11 cellular contexts compared by ENCODE assay signal in the genomic region with DNA sequence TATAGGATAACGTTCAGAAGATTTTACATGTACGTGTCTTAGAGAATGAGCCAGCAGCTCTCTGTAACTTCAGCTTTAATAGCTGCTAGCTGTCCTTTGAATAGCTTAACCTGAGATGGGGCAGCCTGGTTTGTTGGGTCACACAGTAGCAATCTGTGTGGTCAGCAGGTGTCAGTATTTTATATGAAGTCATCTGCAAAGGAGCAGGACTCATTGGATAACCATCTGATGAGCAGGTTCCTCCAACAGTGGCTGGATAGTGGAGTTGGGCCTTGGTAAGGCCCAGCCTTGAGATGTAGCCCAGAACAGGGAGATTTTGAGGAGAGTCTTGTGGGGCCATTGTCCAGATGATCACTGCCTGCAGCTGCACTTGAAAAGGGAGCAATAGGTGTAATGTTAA. TPM values are rescaled to one million over a fixed set of nuclear protein-coding genes. Genes with fewer than 3 reads are reported as not detected.
DNase-seq lines count a peak whose midpoint lies in the region; ATAC-seq, FAIRE-seq and TF ChIP-seq lines count a peak whose summit lies in the region.
"Had no signal": no experiment of that assay in that cellular context is flagged by ENCODE, and none has a peak within 500 bp of the region (broad histone marks: within the 10 kb centered on the region; RNA-seq: fewer than 3 reads in every experiment).

No MANE protein-coding gene starts in this region.

- ATAC-seq in GM12878, result peak; percentile 28; the same call in 2 of the 3 replicates

- intact Hi-C loops in GM12878 (cut with micrococcal nuclease; ENCODE audit: unreplicated experiment) (no loop called here), thyroid gland (cut with DNase I) (no loop called here)

- no peak for TF ChIP-seq EP300 in GM12878 (IDR thresholded peaks at IDR 0.05; ENCODE audit: borderline replicate concordance in 1 of 2, control insufficient read depth in 1 of 2, low read depth in 2 of 2, low read length in 2 of 2)

- H4K20me1 ChIP-seq in GM12878 (ENCODE audit: control insufficient read depth, insufficient read depth), result no peaks in the 10 kb centered on the region

- H3K27me3 ChIP-seq in GM12878 (replicated peaks in 1 of 2; ENCODE audit: control insufficient read depth in 2 of 2, insufficient read depth in 2 of 2, low read length in 1 of 2) (no peaks in the 10 kb centered on the region), parathyroid adenoma (ENCODE audit: control insufficient read depth, insufficient read depth, low read length) (no peaks in the 10 kb centered on the region), thyroid gland (no peaks in the 10 kb centered on the region)

- TF ChIP-seq POLR2A in GM12878 (IDR thresholded peaks at IDR 0.05; ENCODE audit: low read depth, low read length) (no peak), thyroid gland (IDR thresholded peaks at IDR 0.05) (no peak)

- H3K4me2 ChIP-seq in GM12878 (ENCODE audit: control insufficient read depth, insufficient read depth) (no peak overlapping the region), parathyroid adenoma (ENCODE audit: low read length) (no peak overlapping the region)

- RAD21 ChIA-PET in GM12878 (lab: Charles Lee; ENCODE audit: unreplicated experiment), result interaction anchor here (0.9 kb wide), 1 partner anchor 266 kb away, joined by 4 read pairs; a partner anchor contains a TSS

- no peak overlapping the region for H2AFZ ChIP-seq in GM12878 (ENCODE audit: control insufficient read depth, low read depth, low read length)
- no peak overlapping the region for H2AFZ ChIP-seq in parathyroid adenoma

- TF ChIP-seq RAD21 in GM12878 (IDR thresholded peaks at IDR 0.05; ENCODE audit: insufficient read depth, low read depth, low read length), result no peak

- SMC1A ChIA-PET in GM12878 (lab: Charles Lee; ENCODE audit: uncharacterized antibody, unreplicated experiment), result no interaction called here

- no peak overlapping the region for H3K4me3 ChIP-seq in GM12878
- H3K4me3 ChIP-seq in parathyroid adenoma (ENCODE audit: low read depth, low read length), result no peak overlapping the region
- H3K4me3 ChIP-seq in thyroid gland (replicated peaks in 1 of 3), result no peak overlapping the region

- no TSS peak for BruUV-seq in GM12878 (replicated peaks; lab: Mats Ljungman, UMichigan)

- 50% methylated on average over 2 of the region's 2 CpGs for WGBS in GM12878 (ENCODE audit: insufficient coverage, insufficient replicate concordance, low lambda C conversion rate, missing lambda C conversion rate)
- 88 to 89% methylated on average over 2 of the region's 2 CpGs for WGBS in thyroid gland, 2 donors

- H3K9me3 ChIP-seq in GM12878 (replicated peaks; ENCODE audit: control insufficient read depth, insufficient read depth, low read length), result no peaks in the 10 kb centered on the region; the same call in 2 of the 3 replicates
- H3K9me3 ChIP-seq in parathyroid adenoma (ENCODE audit: control insufficient read depth, low read length), result no peaks in the 10 kb centered on the region
- no peaks in the 10 kb centered on the region for H3K9me3 ChIP-seq in thyroid gland

- POLR2A ChIA-PET in GM12878 (lab: Charles Lee), result no interaction called here

- peaks cover 11% of the 10 kb centered on the region for H3K4me1 ChIP-seq in GM12878 (ENCODE audit: control insufficient read depth, insufficient read depth, low read length)
- no peaks in the 10 kb centered on the region for H3K4me1 ChIP-seq in parathyroid adenoma
- peaks cover 0 to 3% of the 10 kb centered on the region in 2 donors for H3K4me1 ChIP-seq in thyroid gland

- DNase-seq in HuH-7 (ENCODE audit: low spot score), result peak; percentile 70
- DNase-seq in GM12878 (ENCODE audit: low read depth, low spot score), result no peak
- DNase-seq in cerebellar nuclear complex (lab: John Stamatoyannopoulos, UW), result no peak
- DNase-seq in thyroid gland, result no peak
- DNase-seq in activated T-cell treated with anti-CD3 and anti-CD28 coated beads, Interleukin-2, amount 50 U/mL, for 1 hour, result no peak
- DNase-seq: activated CD8-positive, alpha-beta memory T cell treated with anti-CD3 and anti-CD28 coated beads, Interleukin-2, amount 50 U/mL, for 4 hours; effector CD4-positive, alpha-beta T cell; stimulated activated CD4-positive, alpha-beta T cell treated with anti-CD3 and anti-CD28 coated beads, Interleukin-4, amount 100 ng/mL, for 24 hours had no signal

- H3K36me3 ChIP-seq in GM12878 (ENCODE audit: control insufficient read depth in 2 of 2, insufficient read depth in 2 of 2, low read length in 1 of 2), result no peaks in the 10 kb centered on the region
- H3K36me3 ChIP-seq in parathyroid adenoma (ENCODE audit: control insufficient read depth, insufficient read depth, low read length), result no peaks in the 10 kb centered on the region
- H3K36me3 ChIP-seq in thyroid gland, result no peaks in the 10 kb centered on the region

- CTCF ChIA-PET in GM12878 (lab: Yijun Ruan, JAX), result interaction anchor here (1.0 to 2.4 kb wide), 3 partner anchors 54 to 266 kb away, joined by 4 to 11 read pairs (median 5); a partner anchor contains a TSS

- H3K9ac ChIP-seq in GM12878 (ENCODE audit: control insufficient read depth, insufficient read depth, low read length) (no peak overlapping the region), parathyroid adenoma (no peak overlapping the region)

- TF ChIP-seq CTCF in GM12878 (IDR thresholded peaks at IDR 0.05 in 2 of 3, conservative IDR thresholded peaks at IDR 0.05 in 1 of 3; ENCODE audit: control insufficient read depth in 2 of 3, extremely low read depth in 1 of 3, insufficient read depth in 1 of 3, low read depth in 3 of 3, low read length in 3 of 3), result no peak
- TF ChIP-seq CTCF in parathyroid adenoma (IDR thresholded peaks at IDR 0.05), result peak; percentile 10
- TF ChIP-seq CTCF in thyroid gland (IDR thresholded peaks at IDR 0.05), result no peak

- H3K79me2 ChIP-seq in GM12878 (ENCODE audit: control insufficient read depth, insufficient read depth, low read length) (no peaks in the 10 kb centered on the region), parathyroid adenoma (no peaks in the 10 kb centered on the region)

- in situ Hi-C loops in GM12878 (cut with MboI), result no loop called here

- FAIRE-seq in GM12878 (lab: Jason Lieb, UNC), result no peak

- H3K27ac ChIP-seq in GM12878 (ENCODE audit: control insufficient read depth, insufficient read depth) (no peak overlapping the region), parathyroid adenoma (no peak overlapping the region), thyroid gland (no peak overlapping the region)
- H3K27ac ChIP-seq: RWPE1 had no signal

RNA-seq across cellular contexts. Expression of a gene that starts 6.4 kb away (rescaled TPM):
- total RNA-seq in GM12878 (2013; cell fraction: nucleolus; rRNA removed), result 1.5 and 2.6 TPM in 2 replicates
- total RNA-seq in GM12878 (2014; rRNA removed), result 0.28 TPM in 1 of 2 replicates, not detected in the other
- total RNA-seq in GM12878 (2014; rRNA removed; fragmentation: Illumina TruSeq; extraction: Trizol), result 0.13 and 0.18 TPM in 2 replicates
- total RNA-seq in GM12878 (2021), result 0.26 and 0.40 TPM in 2 replicates
- 1.1 TPM for polyA plus RNA-seq in GM12878 (2011; ENCODE audit: low read depth)
- polyA plus RNA-seq in GM12878 (2011; rRNA removed), result 0.10 and 0.23 TPM in 2 replicates
- 0.09 and 0.15 TPM in 2 replicates for polyA plus RNA-seq in GM12878 (2011; cell fraction: cytosol; rRNA removed)
- polyA plus RNA-seq in GM12878 (2011; cell fraction: nucleus; rRNA removed), result 0.16 and 0.28 TPM in 2 replicates
- polyA plus RNA-seq in GM12878 (2012), result 1.0 and 1.2 TPM in 2 replicates
- polyA plus RNA-seq in GM12878 (2014; fragmentation: Illumina TruSeq; extraction: Trizol), result 0.34 and 0.92 TPM in 2 replicates
- under 1 TPM; 0.24 to 0.32 TPM for polyA plus RNA-seq in GM12878 (2014; fragmentation: Nextera tagmentation; extraction: Ambion mirVana)
- 0.19 and 0.27 TPM in 2 replicates for polyA plus RNA-seq in GM12878 (2014; rRNA removed)
- polyA plus RNA-seq in GM12878 (2016; fragmentation: Nextera tagmentation; extraction: Ambion mirVana), result under 1 TPM in 1 of 2 experiments, not detected in 1; 0.37 TPM
- polyA minus RNA-seq in GM12878 (2011; rRNA and poly(A)+ RNA removed), result 0.15 and 0.36 TPM in 2 replicates
- polyA minus RNA-seq in GM12878 (2011; cell fraction: cytosol; rRNA and poly(A)+ RNA removed), result not detected in 2 replicates
- 0.24 and 1.2 TPM in 2 replicates for polyA minus RNA-seq in GM12878 (2011; cell fraction: nucleus; rRNA and poly(A)+ RNA removed)
- total RNA-seq in thyroid gland, result 1 to 10 TPM; 2.8 to 5.4 (median 3.0) TPM
- total RNA-seq: H4 had no signal

RNA-seq across cellular contexts. Expression of a gene that starts 22.3 kb away (rescaled TPM):
- total RNA-seq in GM12878 (2013; cell fraction: nucleolus; rRNA removed), result not detected in 2 replicates
- total RNA-seq in GM12878 (2014; rRNA removed) (not detected in 2 replicates), GM12878 (2014; rRNA removed; fragmentation: Illumina TruSeq; extraction: Trizol) (not detected in 2 replicates), GM12878 (2021) (not detected in 2 replicates), thyroid gland (100 to 1,000 TPM in 3 of 4 donors, 10 to 100 TPM in 1; 61.1 to 162 (median 132) TPM)
- 4.7 TPM for polyA plus RNA-seq in GM12878 (2011; ENCODE audit: low read depth)
- polyA plus RNA-seq in GM12878 (2011; rRNA removed) (not detected in 2 replicates), GM12878 (2014; fragmentation: Illumina TruSeq; extraction: Trizol) (not detected in 2 replicates), GM12878 (2014; fragmentation: Nextera tagmentation; extraction: Ambion mirVana) (not detected), GM12878 (2014; rRNA removed) (not detected in 2 replicates), GM12878 (2016; fragmentation: Nextera tagmentation; extraction: Ambion mirVana) (not detected)
- polyA plus RNA-seq in GM12878 (2011; cell fraction: cytosol; rRNA removed), result not detected in 2 replicates
- polyA plus RNA-seq in GM12878 (2011; cell fraction: nucleus; rRNA removed), result not detected in 2 replicates
- 3.0 and 5.6 TPM in 2 replicates for polyA plus RNA-seq in GM12878 (2012)
- not detected in 2 replicates for polyA minus RNA-seq in GM12878 (2011; rRNA and poly(A)+ RNA removed)
- polyA minus RNA-seq in GM12878 (2011; cell fraction: cytosol; rRNA and poly(A)+ RNA removed), result 2.0 TPM in 1 of 2 replicates, not detected in the other
- 0.29 TPM in 1 of 2 replicates, not detected in the other for polyA minus RNA-seq in GM12878 (2011; cell fraction: nucleus; rRNA and poly(A)+ RNA removed)

RNA-seq across cellular contexts. Expression of a gene that starts 30.9 kb away (rescaled TPM):
- 18.1 and 24.5 TPM in 2 replicates for total RNA-seq in GM12878 (2013; cell fraction: nucleolus; rRNA removed)
- total RNA-seq in GM12878 (2014; rRNA removed) (16.0 and 16.6 TPM in 2 replicates), GM12878 (2014; rRNA removed; fragmentation: Illumina TruSeq; extraction: Trizol) (21.3 and 21.4 TPM in 2 replicates), GM12878 (2021) (32.4 and 33.5 TPM in 2 replicates), thyroid gland (10 to 100 TPM in 1 of 4 donors, not detected in 3; 23.4 TPM)
- 45.6 TPM for polyA plus RNA-seq in GM12878 (2011; ENCODE audit: low read depth)
- polyA plus RNA-seq in GM12878 (2011; rRNA removed) (21.0 and 38.6 TPM in 2 replicates), GM12878 (2014; fragmentation: Illumina TruSeq; extraction: Trizol) (40.9 and 60.1 TPM in 2 replicates), GM12878 (2014; fragmentation: Nextera tagmentation; extraction: Ambion mirVana) (10 to 100 TPM; 66.7 to 75.6 TPM), GM12878 (2014; rRNA removed) (36.6 and 39.1 TPM in 2 replicates), GM12878 (2016; fragmentation: Nextera tagmentation; extraction: Ambion mirVana) (10 to 100 TPM; 54.1 to 56.6 TPM)
- polyA plus RNA-seq in GM12878 (2011; cell fraction: cytosol; rRNA removed), result 55.3 and 58.1 TPM in 2 replicates
- 23.7 and 32.3 TPM in 2 replicates for polyA plus RNA-seq in GM12878 (2011; cell fraction: nucleus; rRNA removed)
- polyA plus RNA-seq in GM12878 (2012), result 45.2 and 55.4 TPM in 2 replicates
- 27.6 and 38.4 TPM in 2 replicates for polyA minus RNA-seq in GM12878 (2011; rRNA and poly(A)+ RNA removed)
- polyA minus RNA-seq in GM12878 (2011; cell fraction: cytosol; rRNA and poly(A)+ RNA removed), result 7.6 and 8.4 TPM in 2 replicates
- 8.7 and 12.6 TPM in 2 replicates for polyA minus RNA-seq in GM12878 (2011; cell fraction: nucleus; rRNA and poly(A)+ RNA removed)
- total RNA-seq: H4 had no signal

RNA-seq across cellular contexts. Expression of a gene that starts 45.2 kb away (rescaled TPM):
- total RNA-seq in GM12878 (2013; cell fraction: nucleolus; rRNA removed), result not detected in 2 replicates
- total RNA-seq in GM12878 (2014; rRNA removed), result not detected in 2 replicates
- not detected in 2 replicates for total RNA-seq in GM12878 (2014; rRNA removed; fragmentation: Illumina TruSeq; extraction: Trizol)
- 0.43 TPM in 1 of 2 replicates, not detected in the other for total RNA-seq in GM12878 (2021)
- not detected for polyA plus RNA-seq in GM12878 (2011; ENCODE audit: low read depth)
- not detected in 2 replicates for polyA plus RNA-seq in GM12878 (2011; rRNA removed)
- polyA plus RNA-seq in GM12878 (2011; cell fraction: cytosol; rRNA removed), result 0.03 TPM in 1 of 2 replicates, not detected in the other
- polyA plus RNA-seq in GM12878 (2011; cell fraction: nucleus; rRNA removed), result 0.07 and 0.38 TPM in 2 replicates
- not detected in 2 replicates for polyA plus RNA-seq in GM12878 (2012)
- polyA plus RNA-seq in GM12878 (2014; fragmentation: Illumina TruSeq; extraction: Trizol), result not detected in 2 replicates
- not detected for polyA plus RNA-seq in GM12878 (2014; fragmentation: Nextera tagmentation; extraction: Ambion mirVana)
- not detected in 2 replicates for polyA plus RNA-seq in GM12878 (2014; rRNA removed)
- not detected for polyA plus RNA-seq in GM12878 (2016; fragmentation: Nextera tagmentation; extraction: Ambion mirVana)
- polyA minus RNA-seq in GM12878 (2011; rRNA and poly(A)+ RNA removed), result not detected in 2 replicates
- polyA minus RNA-seq in GM12878 (2011; cell fraction: cytosol; rRNA and poly(A)+ RNA removed), result not detected in 2 replicates
- polyA minus RNA-seq in GM12878 (2011; cell fraction: nucleus; rRNA and poly(A)+ RNA removed), result not detected in 2 replicates
- total RNA-seq in thyroid gland, result not detected
- total RNA-seq: H4 had no signal

RNA-seq across cellular contexts. Expression of a gene that starts 50.6 kb away (rescaled TPM):
- 67.1 and 70.5 TPM in 2 replicates for total RNA-seq in GM12878 (2013; cell fraction: nucleolus; rRNA removed)
- total RNA-seq in GM12878 (2014; rRNA removed), result 10.5 and 11.4 TPM in 2 replicates
- total RNA-seq in GM12878 (2014; rRNA removed; fragmentation: Illumina TruSeq; extraction: Trizol), result 9.9 and 13.5 TPM in 2 replicates
- 21.6 and 23.3 TPM in 2 replicates for total RNA-seq in GM12878 (2021)
- 68.5 TPM for polyA plus RNA-seq in GM12878 (2011; ENCODE audit: low read depth)
- polyA plus RNA-seq in GM12878 (2011; rRNA removed), result 4.8 and 8.3 TPM in 2 replicates
- polyA plus RNA-seq in GM12878 (2011; cell fraction: cytosol; rRNA removed), result 6.3 and 7.1 TPM in 2 replicates
- 46.8 and 76.5 TPM in 2 replicates for polyA plus RNA-seq in GM12878 (2011; cell fraction: nucleus; rRNA removed)
- 62.3 and 69.9 TPM in 2 replicates for polyA plus RNA-seq in GM12878 (2012)
- polyA plus RNA-seq in GM12878 (2014; fragmentation: Illumina TruSeq; extraction: Trizol), result 31.8 and 32.0 TPM in 2 replicates
- polyA plus RNA-seq in GM12878 (2014; fragmentation: Nextera tagmentation; extraction: Ambion mirVana), result 10 to 100 TPM; 29.6 to 30.4 TPM
- 28.1 and 32.3 TPM in 2 replicates for polyA plus RNA-seq in GM12878 (2014; rRNA removed)
- polyA plus RNA-seq in GM12878 (2016; fragmentation: Nextera tagmentation; extraction: Ambion mirVana), result 10 to 100 TPM; 12.7 to 17.1 TPM
- 3.0 and 4.2 TPM in 2 replicates for polyA minus RNA-seq in GM12878 (2011; rRNA and poly(A)+ RNA removed)
- 1.1 TPM in 1 of 2 replicates, not detected in the other for polyA minus RNA-seq in GM12878 (2011; cell fraction: cytosol; rRNA and poly(A)+ RNA removed)
- 5.8 and 6.2 TPM in 2 replicates for polyA minus RNA-seq in GM12878 (2011; cell fraction: nucleus; rRNA and poly(A)+ RNA removed)
- total RNA-seq in thyroid gland, result 10 to 100 TPM; 37.1 to 73.6 (median 62.3) TPM

Comparison
In these comparisons a context has a peak if more than half of its experiments do, and no peak if none do; other contexts are left out.
1. RNA of a gene that starts 22.3 kb away (total RNA-seq): 61.1 to 162 TPM in thyroid gland; not detected in GM12878; every median in the first group is over 10 times any median in the second.